In genomic region chr9:129202613-129203555, GRCh38 we compare ENCODE assay signal across 1 cellular context.
TF ChIP-seq lines count a peak whose summit lies in the region.

No MANE protein-coding gene starts in this region.

TF ChIP-seq in H1, 55 proteins besides CTCF, POLR2A, EP300 and RAD21 (continued from another document):
- TF ChIP-seq KDM4A (IDR thresholded peaks at IDR 0.05; ENCODE audit: low read depth, low read length, severe bottlenecking) (peak; percentile 89), YY1 (IDR thresholded peaks at IDR 0.05; ENCODE audit: low read depth, low read length) (peak; percentile 95), SUZ12 (IDR thresholded peaks at IDR 0.05; ENCODE audit: low read length) (no peak), SRF (IDR thresholded peaks at IDR 0.05; ENCODE audit: low read depth, low read length) (no peak), SIN3A (conservative IDR thresholded peaks at IDR 0.05 in 1 of 2, IDR thresholded peaks at IDR 0.05 in 1 of 2; ENCODE audit: low read depth in 1 of 2, low read length in 2 of 2) (0 out of 4 replicates have a peak, but pooled peaks of 1 of the 2 experiments have one; percentile 37), ASH2L (IDR thresholded peaks at IDR 0.05; ENCODE audit: low read length) (no peak), SP1 (IDR thresholded peaks at IDR 0.05; ENCODE audit: low read depth, low read length) (peak; percentile 80), SIX5 (IDR thresholded peaks at IDR 0.05; ENCODE audit: low read depth, low read length) (peak; percentile 96)
